In the genomic region with DNA sequence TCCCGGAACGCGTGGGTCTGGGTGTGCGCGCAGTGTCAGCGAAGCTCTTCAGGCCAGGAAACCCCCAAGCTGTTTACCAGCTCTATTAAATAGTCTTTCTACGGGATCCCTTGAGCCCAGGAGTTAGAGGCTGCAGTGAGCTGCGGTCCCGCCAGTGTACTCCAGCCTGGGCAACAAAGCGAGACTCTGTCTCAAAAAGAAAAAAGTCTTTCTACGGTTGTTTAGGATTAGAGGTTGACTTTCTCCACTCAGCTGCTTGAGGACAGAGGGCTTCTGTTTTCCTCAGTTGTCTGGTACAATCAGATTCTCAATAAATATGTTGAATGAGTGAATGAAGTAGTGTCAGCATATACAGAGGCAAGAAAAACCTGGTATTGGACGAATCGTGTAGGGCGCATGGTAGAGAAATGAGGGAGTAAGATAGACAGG, we compare ENCODE assay signal across 8 cellular contexts. TPM values are rescaled to one million over a fixed set of nuclear protein-coding genes. Genes with fewer than 3 reads are reported as not detected.
DNase-seq lines count a peak whose midpoint lies in the region; ATAC-seq and TF ChIP-seq lines count a peak whose summit lies in the region.

No MANE protein-coding gene starts in this region.

- ATAC-seq in naive B cell (ENCODE audit: low read depth in 2 of 2) (peak in 1 of 2 donors; percentile 70), GM18907 (IDR thresholded peaks at IDR 0.05; ENCODE audit: unreplicated experiment) (no peak)

- POLR2A ChIA-PET in AG04450 (lab: Yijun Ruan, JAX): interaction anchor here (1.1 to 1.6 kb wide), 3 partner anchors 9 to 47 kb away, joined by 4 to 5 read pairs (median 5); partner anchors contain the start of genes BANF1 and EIF1AD

- H3K9me3 Mint-ChIP-seq in naive B cell: no peaks in the 10 kb centered on the region

- 0 out of 2 replicates have a peak, but pooled peaks cover 3% of the 10 kb centered on the region for H4K20me1 ChIP-seq in KMS-11 (ENCODE audit: insufficient read depth)

- peaks cover 26% of the 10 kb centered on the region for H3K4me1 ChIP-seq in KMS-11 (ENCODE audit: low read depth, poor library complexity, severe bottlenecking)

- peak overlapping the region; percentile 83 to 99 (median 98) for H3K4me3 Mint-ChIP-seq in naive B cell

- H3K36me3 Mint-ChIP-seq in naive B cell: peaks cover 0 to 37% of the 10 kb centered on the region in 2 donors

- H3K9me3 ChIP-seq in AG04450 (ENCODE audit: control insufficient read depth, insufficient read depth, low read length): no peaks in the 10 kb centered on the region; the same call in 1 of the 2 replicates

- no peak for TF ChIP-seq CTCF in AG04450 (IDR thresholded peaks at IDR 0.05; ENCODE audit: low read depth, low read length)
- TF ChIP-seq CTCF in KMS-11 (conservative IDR thresholded peaks at IDR 0.05; ENCODE audit: low read depth, low read length): no peak
- TF ChIP-seq CTCF in coronary artery (IDR thresholded peaks at IDR 0.05): no peak

- DNase-seq in AG04450 (ENCODE audit: low read depth, low spot score): no peak
- DNase-seq in coronary artery (ENCODE audit: low spot score): no peak
- no peak for DNase-seq in naive B cell
- no peak for DNase-seq in NCI-H1436 treated with DMSO at 0.1 percent for 48 hours (lab: John Stamatoyannopoulos, UW)
- DNase-seq in superior temporal gyrus (ENCODE audit: extremely low spot score): no peak
- no peak for DNase-seq in SW480 (ENCODE audit: low spot score)

- H3K4me2 ChIP-seq in KMS-11: peak overlapping the region; percentile 73

- H3K36me3 ChIP-seq in KMS-11 (ENCODE audit: insufficient read depth): no peaks in the 10 kb centered on the region

- peak overlapping the region; percentile 21 for H3K27ac ChIP-seq in AG04450 (ENCODE audit: low read depth, low read length)
- peak overlapping the region; percentile 17; the same call in 1 of the 2 replicates for H3K27ac ChIP-seq in KMS-11
- peak overlapping the region; percentile 86 to 96 for H3K27ac ChIP-seq in coronary artery

- peak overlapping the region; percentile 89 for H3K4me3 ChIP-seq in AG04450 (ENCODE audit: low read depth, low read length)
- H3K4me3 ChIP-seq in KMS-11 (IDR thresholded peaks at IDR 0.05; ENCODE audit: insufficient read depth, low read depth, low read length): no peak overlapping the region
- peak overlapping the region; percentile 100 for H3K4me3 ChIP-seq in coronary artery

- peaks cover 52 to 57% (median 55%) of the 10 kb centered on the region in 3 donors for H3K4me1 Mint-ChIP-seq in naive B cell

- H3K79me2 ChIP-seq in KMS-11 (ENCODE audit: insufficient read depth, low read depth): peaks cover 27% of the 10 kb centered on the region

- H3K27me3 Mint-ChIP-seq in naive B cell: no peaks in the 10 kb centered on the region

- CTCF ChIA-PET in AG04450 (lab: Charles Lee): interaction anchor here (0.6 to 3.1 kb wide), 2 partner anchors 74 to 298 kb away, joined by 4 to 21 read pairs; partner anchors contain the start of gene FIBP

- H3K27me3 ChIP-seq in AG04450 (ENCODE audit: control insufficient read depth, insufficient read depth, low read length) (no peaks in the 10 kb centered on the region), KMS-11 (ENCODE audit: insufficient read depth, low read depth) (no peaks in the 10 kb centered on the region)

- H3K27ac Mint-ChIP-seq in naive B cell: peak overlapping the region; percentile 78 to 99 (median 94)

- no peak overlapping the region for H2AFZ ChIP-seq in KMS-11 (ENCODE audit: low read depth)

- H3K9ac ChIP-seq in KMS-11: peak overlapping the region; percentile 83; the same call in 1 of the 2 replicates

RNA-seq across cellular contexts. Expression of gene SART1, which starts 0.6 kb away (rescaled TPM):
- polyA plus RNA-seq in AG04450 (2011; rRNA removed) (14.3 and 15.7 TPM in 2 replicates), naive B cell (ENCODE audit: low read depth in 6 of 6) (10 to 100 TPM; 13.9 to 39.7 (median 18.3) TPM)
- polyA minus RNA-seq in AG04450 (2011; rRNA and poly(A)+ RNA removed): 21.3 and 22.4 TPM in 2 replicates

RNA-seq across cellular contexts. Expression of gene TSGA10IP, which starts 16.9 kb away (rescaled TPM):
- polyA plus RNA-seq in AG04450 (2011; rRNA removed) (not detected in 2 replicates), naive B cell (ENCODE audit: low read depth in 6 of 6) (not detected)
- not detected in 2 replicates for polyA minus RNA-seq in AG04450 (2011; rRNA and poly(A)+ RNA removed)

RNA-seq across cellular contexts. Expression of gene EIF1AD, which starts 39.8 kb away (rescaled TPM):
- polyA plus RNA-seq in AG04450 (2011; rRNA removed): 23.9 and 24.0 TPM in 2 replicates
- polyA minus RNA-seq in AG04450 (2011; rRNA and poly(A)+ RNA removed): 37.6 and 45.7 TPM in 2 replicates
- 10 to 100 TPM in 5 of 6 donors, 1 to 10 TPM in 1; 4.9 to 34.2 (median 20.1) TPM for polyA plus RNA-seq in naive B cell (ENCODE audit: low read depth in 6 of 6)

RNA-seq across cellular contexts. Expression of gene BANF1, which starts 40.2 kb away (rescaled TPM):
- 225 and 227 TPM in 2 replicates for polyA plus RNA-seq in AG04450 (2011; rRNA removed)
- 59.4 and 71.9 TPM in 2 replicates for polyA minus RNA-seq in AG04450 (2011; rRNA and poly(A)+ RNA removed)
- polyA plus RNA-seq in naive B cell (ENCODE audit: low read depth in 6 of 6): 100 to 1,000 TPM; 162 to 247 (median 189) TPM

RNA-seq across cellular contexts. Expression of gene DRAP1, which starts 42.9 kb away (rescaled TPM):
- polyA plus RNA-seq in AG04450 (2011; rRNA removed): 96.9 and 130 TPM in 2 replicates
- polyA minus RNA-seq in AG04450 (2011; rRNA and poly(A)+ RNA removed): 34.5 and 39.0 TPM in 2 replicates
- polyA plus RNA-seq in naive B cell (ENCODE audit: low read depth in 6 of 6): 10 to 100 TPM; 57.3 to 89.8 (median 71.1) TPM

Comparison
In these comparisons a context has a peak if more than half of its experiments do, and no peak if none do; other contexts are left out.
1. H3K27ac ChIP-seq: peak in every context shown above with its lines; median percentile 91 in coronary artery; 21 in AG04450; 17 in KMS-11.